Comparison of ENCODE assay signal across 11 cellular contexts in the genomic region with DNA sequence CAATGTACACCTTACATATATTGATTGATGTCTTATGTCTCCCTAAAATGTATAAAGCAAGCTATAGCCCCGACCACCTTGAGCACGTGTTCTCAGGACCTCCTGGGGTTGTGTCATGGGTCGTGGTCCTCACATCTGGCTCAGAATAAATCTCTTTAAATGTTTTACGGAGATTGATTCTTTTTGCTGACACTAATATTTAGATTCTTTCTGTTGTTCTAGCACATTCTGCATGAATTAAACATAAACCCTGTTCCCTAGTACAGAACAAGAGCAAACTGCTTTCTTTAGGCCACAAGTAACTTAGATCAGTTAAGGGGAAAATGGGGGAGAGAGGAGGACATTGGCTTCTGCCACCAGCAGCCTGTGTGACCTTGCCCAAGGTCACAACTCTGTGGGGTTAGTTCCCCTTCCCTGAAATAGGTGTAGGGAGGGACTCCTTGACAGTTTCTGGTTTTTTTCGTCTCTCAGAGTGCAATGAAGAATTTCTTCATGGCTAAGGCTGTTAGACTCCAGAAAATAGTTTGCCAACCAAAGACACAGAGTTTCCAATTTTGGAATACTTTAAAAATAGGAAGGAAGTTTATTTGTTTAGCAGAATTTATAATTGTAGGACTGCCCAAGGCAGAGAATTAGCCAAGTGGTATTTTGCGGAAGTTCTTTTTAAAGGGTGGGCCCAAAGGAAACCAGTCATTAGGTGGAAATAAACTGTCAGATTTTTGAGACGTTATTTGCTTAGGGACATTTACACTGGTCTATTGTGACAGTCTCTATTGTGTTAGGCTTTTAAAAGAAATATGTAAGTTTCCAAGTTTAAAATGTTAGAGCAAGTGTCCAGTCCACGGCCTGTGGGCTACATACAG. TPM values are rescaled to one million over a fixed set of nuclear protein-coding genes. Genes with fewer than 3 reads are reported as not detected.
DNase-seq lines count a peak whose midpoint lies in the region; ATAC-seq and TF ChIP-seq lines count a peak whose summit lies in the region.
"Had no signal": no experiment of that assay in that cellular context is flagged by ENCODE, and none has a peak within 500 bp of the region (broad histone marks: within the 10 kb centered on the region; RNA-seq: fewer than 3 reads in every experiment).

No MANE protein-coding gene starts in this region.

- intact Hi-C loops in OCI-LY7 (cut with micrococcal nuclease; ENCODE audit: unreplicated experiment) = loop anchor here (1.0 to 10.0 kb wide), 4 partner anchors 10 to 1175 kb away; partner anchors contain the start of gene TMEM156
- intact Hi-C loops in heart left ventricle (cut with DNase I) = loop anchor here in 4 of 10 donors (5.0 to 10.0 kb wide), 2 partner anchors 33 to 45 kb away; no protein-coding TSS in a partner anchor
- intact Hi-C loops in prostate gland (cut with DNase I) = no loop called here

- H3K9me3 ChIP-seq in OCI-LY7 (ENCODE audit: low read length) (no peaks in the 10 kb centered on the region), heart left ventricle (no peaks in the 10 kb centered on the region), prostate gland (no peaks in the 10 kb centered on the region)

- ATAC-seq in heart left ventricle (peak; percentile 8 to 83 (median 72)), HG03354 (IDR thresholded peaks at IDR 0.05; ENCODE audit: poor library complexity, severe bottlenecking, unreplicated experiment) (no peak)

- H4K20me1 ChIP-seq in OCI-LY7 (ENCODE audit: insufficient read depth, low read length) = no peaks in the 10 kb centered on the region; the same call in 1 of the 2 replicates

- CTCF ChIA-PET in OCI-LY7 (lab: Charles Lee; ENCODE audit: unreplicated experiment) = no interaction called here

- POLR2A ChIA-PET in OCI-LY7 (lab: Charles Lee) = interaction anchor here (0.8 to 7.4 kb wide), 5 partner anchors 9 to 57 kb away, joined by 3 to 105 read pairs (median 3); no protein-coding TSS in a partner anchor

- H3K4me3 ChIP-seq in OCI-LY7 (ENCODE audit: low read depth, low read length, poor library complexity, severe bottlenecking) (peak overlapping the region; percentile 58), heart left ventricle (no peak overlapping the region), prostate gland (no peak overlapping the region)

- DNase-seq in GDM1 (lab: John Stamatoyannopoulos, UW) = peak; percentile 27
- DNase-seq in OCI-LY7 (ENCODE audit: low spot score) = peak; percentile 84
- DNase-seq in heart left ventricle = no peak
- no peak for DNase-seq in prostate gland (ENCODE audit: low spot score)
- DNase-seq in epidermal melanocyte (ENCODE audit: insufficient read length, low spot score) = no peak
- DNase-seq in EL = no peak
- DNase-seq in stimulated activated CD8-positive, alpha-beta memory T cell treated with anti-CD3 and anti-CD28 coated beads, Interleukin-4, amount 100 ng/mL, for 48 hours = no peak
- DNase-seq: CD4-positive, CD25-positive, alpha-beta regulatory T cell; cerebellar nuclear complex; RPMI8226 had no signal

- TF ChIP-seq POLR2A in heart left ventricle (IDR thresholded peaks at IDR 0.05) = peak in 1 of 2 donors; percentile 22
- no peak for TF ChIP-seq POLR2A in prostate gland (IDR thresholded peaks at IDR 0.05)

- H3K4me1 ChIP-seq in OCI-LY7 (ENCODE audit: insufficient read depth, low read length, poor library complexity, severe bottlenecking) (peaks cover 95% of the 10 kb centered on the region), heart left ventricle (peaks cover 3 to 80% (median 50%) of the 10 kb centered on the region in 12 donors), prostate gland (replicated peaks) (no peaks in the 10 kb centered on the region)

- TF ChIP-seq CTCF in OCI-LY7 (conservative IDR thresholded peaks at IDR 0.05; ENCODE audit: low read length) (no peak), heart left ventricle (IDR thresholded peaks at IDR 0.05) (no peak), prostate gland (IDR thresholded peaks at IDR 0.05) (no peak)

- H3K36me3 ChIP-seq in OCI-LY7 (ENCODE audit: insufficient read depth, low read length) = peaks cover 61% of the 10 kb centered on the region
- H3K36me3 ChIP-seq in heart left ventricle = no peaks in the 10 kb centered on the region
- no peaks in the 10 kb centered on the region for H3K36me3 ChIP-seq in prostate gland

- H3K79me2 ChIP-seq in OCI-LY7 (ENCODE audit: insufficient read depth, low read depth, low read length) = peaks cover 98% of the 10 kb centered on the region

- no peaks in the 10 kb centered on the region for H3K9me2 ChIP-seq in OCI-LY7 (ENCODE audit: insufficient read depth, low read length)

- no peaks in the 10 kb centered on the region for H3K27me3 ChIP-seq in heart left ventricle
- H3K27me3 ChIP-seq in prostate gland (replicated peaks; ENCODE audit: insufficient read depth) = no peaks in the 10 kb centered on the region

- H2AFZ ChIP-seq in OCI-LY7 (ENCODE audit: low read length) = no peak overlapping the region

- H3K4me2 ChIP-seq in OCI-LY7 (ENCODE audit: low read length) = peak overlapping the region; percentile 76

- peak overlapping the region; percentile 98 for H3K27ac ChIP-seq in OCI-LY7 (ENCODE audit: low read depth, low read length, poor library complexity, severe bottlenecking)
- H3K27ac ChIP-seq in heart left ventricle = peak overlapping the region; percentile 18 to 84 (median 80)
- H3K27ac ChIP-seq in prostate gland = peak overlapping the region; percentile 23 to 41

- BruUV-seq in OCI-LY7 (replicated peaks; lab: Mats Ljungman, UMichigan) = no TSS peak

- WGBS in heart left ventricle, 4 donors = 57 to 67% (median 61%) methylated on average over 8 of the region's 8 CpGs
- WGBS in prostate gland = 59% methylated on average over 8 of the region's 8 CpGs

RNA-seq across cellular contexts. Expression of gene PTTG2, which starts 29.4 kb away (rescaled TPM):
- 1.0 and 1.6 TPM in 2 replicates for total RNA-seq in OCI-LY7 (2014; rRNA removed; shearing (Covaris generic))
- total RNA-seq in OCI-LY7 (2022) (1.7 and 2.0 TPM in 2 replicates), heart left ventricle (1 to 10 TPM in 4 of 9 donors, under 1 TPM in 2, not detected in 3; 0.48 to 2.3 (median 1.0) TPM), prostate gland (1 to 10 TPM in 1 of 2 donors, not detected in 1; 2.6 TPM)
- polyA plus RNA-seq in heart left ventricle = 1 to 10 TPM in 1 of 2 donors, under 1 TPM in 1; 0.88 to 1.2 TPM
- polyA plus RNA-seq: CD4-positive, CD25-positive, alpha-beta regulatory T cell had no signal

Comparison
In these comparisons a context has a peak if more than half of its experiments do, and no peak if none do; other contexts are left out.
1. DNase-seq: peak in GDM1 (single experiment) and OCI-LY7 (single experiment); none in heart left ventricle (0 of 5), prostate gland (single experiment), epidermal melanocyte (single experiment), EL (single experiment) and stimulated activated CD8-positive, alpha-beta memory T cell treated with anti-CD3 and anti-CD28 coated beads, Interleukin-4, amount 100 ng/mL, for 48 hours (single experiment).
2. H3K27ac ChIP-seq: peak in every context shown above with its lines; median percentile 98 in OCI-LY7; 80 in heart left ventricle; 32 in prostate gland.